ENCODE assay signal across 9 cellular contexts in genomic region chr5:56412601-56413379, GRCh38.
DNase-seq lines count a peak whose midpoint lies in the region; ATAC-seq and TF ChIP-seq lines count a peak whose summit lies in the region.
"Had no signal": no experiment of that assay in that cellular context is flagged by ENCODE, and none has a peak within 500 bp of the region (broad histone marks: within the 10 kb centered on the region; RNA-seq: fewer than 3 reads in every experiment).

No MANE protein-coding gene starts in this region.

- H3K4me3 ChIP-seq in OCI-LY1 (ENCODE audit: low read depth, low read length, poor library complexity, severe bottlenecking) = no peak overlapping the region
- H3K4me3 ChIP-seq: breast epithelium had no signal

- no peak for TF ChIP-seq CTCF in OCI-LY1 (IDR thresholded peaks at IDR 0.05; ENCODE audit: low read length)

- peak overlapping the region; percentile 37 for H3K9ac ChIP-seq in OCI-LY1 (ENCODE audit: low read length)

- no peaks in the 10 kb centered on the region for H4K20me1 ChIP-seq in OCI-LY1 (ENCODE audit: insufficient read depth, low read length)

- peak overlapping the region; percentile 85 for H3K27ac ChIP-seq in OCI-LY1 (ENCODE audit: low read depth, low read length, poor library complexity, severe bottlenecking)
- H3K27ac ChIP-seq: breast epithelium had no signal

- no peaks in the 10 kb centered on the region for H3K9me3 ChIP-seq in OCI-LY1 (ENCODE audit: low read length)
- H3K9me3 ChIP-seq: breast epithelium had no signal

- H3K79me2 ChIP-seq in OCI-LY1 (ENCODE audit: insufficient read depth, low read length) = no peaks in the 10 kb centered on the region

- H3K4me2 ChIP-seq in OCI-LY1 (ENCODE audit: low read length) = peak overlapping the region; percentile 51

- intact Hi-C loops in left cardiac atrium (cut with DNase I) = no loop called here

- H2AFZ ChIP-seq in OCI-LY1 (ENCODE audit: low read length) = peak overlapping the region; percentile 9; the same call in 1 of the 2 replicates

- no peaks in the 10 kb centered on the region for H3K9me2 ChIP-seq in OCI-LY1 (ENCODE audit: low read depth, low read length)

- H3K4me1 ChIP-seq in OCI-LY1 (ENCODE audit: insufficient read depth, low read length, severe bottlenecking) = peaks cover 47% of the 10 kb centered on the region
- H3K4me1 ChIP-seq: breast epithelium had no signal

- H3K36me3 ChIP-seq in OCI-LY1 (ENCODE audit: insufficient read depth, low read length) = no peaks in the 10 kb centered on the region
- H3K36me3 ChIP-seq: breast epithelium had no signal

- peak; percentile 52 for DNase-seq in left cardiac atrium
- peak; percentile 48 for DNase-seq in ureter (ENCODE audit: low spot score)
- DNase-seq in RKO (ENCODE audit: low spot score) = no peak
- no peak for DNase-seq in kidney tubule cell (ENCODE audit: low spot score)
- no peak for DNase-seq in stimulated activated CD4-positive, alpha-beta T cell treated with anti-CD3 and anti-CD28 coated beads, Interleukin-4, amount 100 ng/mL, for 1 hour

- ATAC-seq in GM18909 (IDR thresholded peaks at IDR 0.05; ENCODE audit: poor library complexity, unreplicated experiment) (peak; percentile 91), HG02870 (IDR thresholded peaks at IDR 0.05; ENCODE audit: unreplicated experiment) (peak; percentile 84), left cardiac atrium (peak; percentile 62 to 73)

- H3K27me3 ChIP-seq in OCI-LY1 (ENCODE audit: insufficient read depth, low read length) = no peaks in the 10 kb centered on the region
- H3K27me3 ChIP-seq: breast epithelium had no signal

- no peaks in the 10 kb centered on the region for H3F3A ChIP-seq in OCI-LY1 (ENCODE audit: insufficient read depth, low read length)

Comparison
In these comparisons a context has a peak if more than half of its experiments do, and no peak if none do; other contexts are left out.
1. DNase-seq: peak in left cardiac atrium (single experiment) and ureter (single experiment); none in RKO (single experiment), kidney tubule cell (single experiment) and stimulated activated CD4-positive, alpha-beta T cell treated with anti-CD3 and anti-CD28 coated beads, Interleukin-4, amount 100 ng/mL, for 1 hour (single experiment).
2. Peak in every context shown above with its lines, with median percentiles within 50 percentile points of each other: ATAC-seq.